23 cellular contexts compared by ENCODE assay signal in genomic region chr13:86403213-86403612, GRCh38.
A peak's percentile ranks its signal among the peaks of the same experiment; 100 is the strongest.
DNase-seq lines count a peak whose midpoint lies in the region; ATAC-seq and TF ChIP-seq lines count a peak whose summit lies in the region.
"Had no signal": no experiment of that assay in that cellular context is flagged by ENCODE, and none has a peak within 500 bp of the region (broad histone marks: within the 10 kb centered on the region; RNA-seq: fewer than 3 reads in every experiment).

No MANE protein-coding gene starts in this region.

- intact Hi-C loops in Right ventricle myocardium superior (cut with DNase I): no loop called here
- intact Hi-C loops in left cardiac atrium (cut with DNase I): no loop called here
- intact Hi-C loops in lower lobe of right lung (cut with DNase I): no loop called here

- peak; percentile 93 for ATAC-seq in Right ventricle myocardium superior (ENCODE audit: poor library complexity)
- ATAC-seq in left cardiac atrium: no peak
- no peak for ATAC-seq in HG03439 (IDR thresholded peaks at IDR 0.05; ENCODE audit: unreplicated experiment)
- ATAC-seq in lower lobe of right lung: no peak

- no peaks in the 10 kb centered on the region for H3K36me3 ChIP-seq in lower lobe of right lung
- H3K36me3 ChIP-seq: BE2C, MG63, SJSA1 had no signal

- H3K9me3 ChIP-seq in lower lobe of right lung: no peaks in the 10 kb centered on the region
- H3K9me3 ChIP-seq: BE2C, MG63, SJSA1 had no signal

- no peak overlapping the region for H3K4me3 ChIP-seq in lower lobe of right lung
- H3K4me3 ChIP-seq: SJSA1 had no signal

- DNase-seq in Right ventricle myocardium superior (no peak), left cardiac atrium (no peak), cerebellum (ENCODE audit: low spot score) (peak; percentile 0), inferior parietal cortex (ENCODE audit: extremely low spot score) (peak; percentile 59), lower lobe of right lung (no peak), NCI-H1930 (lab: John Stamatoyannopoulos, UW) (no peak)
- DNase-seq in activated CD4-positive, alpha-beta T cell treated with anti-CD3 and anti-CD28 coated beads for 1 hour: no peak
- DNase-seq: 8988T; BE2C; CD4-positive, CD25-positive, alpha-beta regulatory T cell; COR-L47; DMS153; GF-D8; H7; HFFc6; IMR-90; Kasumi-1; MG63; NCI-H1092; NCI-H510A; NCI-H774 had no signal

- no peak overlapping the region for H3K27ac ChIP-seq in lower lobe of right lung
- H3K27ac ChIP-seq: SJSA1 had no signal

- H3K27me3 ChIP-seq in lower lobe of right lung (ENCODE audit: low read depth): no peaks in the 10 kb centered on the region
- H3K27me3 ChIP-seq: BE2C, MG63, SJSA1 had no signal

- H3K4me1 ChIP-seq in lower lobe of right lung: no peaks in the 10 kb centered on the region
- H3K4me1 ChIP-seq: BE2C, SJSA1 had no signal

- TF ChIP-seq CTCF in lower lobe of right lung (IDR thresholded peaks at IDR 0.05): no peak

Comparison
In these comparisons a context has a peak if more than half of its experiments do, and no peak if none do; other contexts are left out.
1. DNase-seq: peak in cerebellum (single experiment) and inferior parietal cortex (single experiment); none in Right ventricle myocardium superior (single experiment), left cardiac atrium (single experiment), lower lobe of right lung (single experiment), NCI-H1930 (0 of 2) and activated CD4-positive, alpha-beta T cell treated with anti-CD3 and anti-CD28 coated beads for 1 hour (single experiment).